Comparison of ENCODE assay signal across 16 cellular contexts in genomic region chr9:495739-496138, GRCh38. TPM values are rescaled to one million over a fixed set of nuclear protein-coding genes. Genes with fewer than 3 reads are reported as not detected.
DNase-seq lines count a peak whose midpoint lies in the region; ATAC-seq and TF ChIP-seq lines count a peak whose summit lies in the region.
"Had no signal": no experiment of that assay in that cellular context is flagged by ENCODE, and none has a peak within 500 bp of the region (broad histone marks: within the 10 kb centered on the region; RNA-seq: fewer than 3 reads in every experiment).

No MANE protein-coding gene starts in this region.

- H3K4me1 ChIP-seq in HEK293 (ENCODE audit: control insufficient read depth, insufficient read depth, low read length) (no peaks in the 10 kb centered on the region), mucosa of descending colon (ENCODE audit: low read depth) (no peaks in the 10 kb centered on the region), right cardiac atrium (ENCODE audit: control insufficient read depth, insufficient read depth, low read length) (no peaks in the 10 kb centered on the region)
- H3K4me1 ChIP-seq: BLaER1, HAP-1 had no signal

- DNase-seq in DMS53 (lab: John Stamatoyannopoulos, UW) (peak; percentile 3), DMS53 treated with DMSO at 0.1 percent for 48 hours (lab: John Stamatoyannopoulos, UW; ENCODE audit: unreplicated experiment) (no peak), mucosa of descending colon (no peak), EL (no peak), right cardiac atrium (no peak)
- DNase-seq: 8988T; AML-193; CD4-positive, CD25-positive, alpha-beta regulatory T cell; DMS79 had no signal

- peak; percentile 58 for ATAC-seq in mucosa of descending colon
- ATAC-seq in HG03354 (IDR thresholded peaks at IDR 0.05; ENCODE audit: poor library complexity, severe bottlenecking, unreplicated experiment): no peak
- no peak for ATAC-seq in right cardiac atrium
- ATAC-seq: K562 had no signal

- no peaks in the 10 kb centered on the region for H3K27me3 ChIP-seq in right cardiac atrium (ENCODE audit: control insufficient read depth, insufficient read depth)
- H3K27me3 ChIP-seq: BLaER1 had no signal

- H3K9me3 ChIP-seq in HEK293 (ENCODE audit: control insufficient read depth, insufficient read depth, low read depth, low read length) (no peaks in the 10 kb centered on the region), mucosa of descending colon (no peaks in the 10 kb centered on the region), right cardiac atrium (ENCODE audit: control insufficient read depth, low read length) (no peaks in the 10 kb centered on the region)
- H3K9me3 ChIP-seq: BLaER1, HAP-1 had no signal

- intact Hi-C loops in mucosa of descending colon (cut with DNase I, micrococcal nuclease): no loop called here
- intact Hi-C loops in right cardiac atrium (cut with DNase I): no loop called here

- POLR2A ChIA-PET in HEK293 (lab: Yijun Ruan, JAX): no interaction called here

- H3K36me3 ChIP-seq in HEK293 (ENCODE audit: control insufficient read depth in 2 of 2, insufficient read depth in 1 of 2, low read length in 2 of 2) (no peaks in the 10 kb centered on the region), mucosa of descending colon (ENCODE audit: low read depth) (no peaks in the 10 kb centered on the region)
- H3K36me3 ChIP-seq: BLaER1, HAP-1 had no signal

- WGBS in right cardiac atrium: 76% methylated on average over 1 of the region's 1 CpG

- TF ChIP-seq CTCF in 22Rv1 (IDR thresholded peaks at IDR 0.05) (no peak), HEK293 (tag by site-specific recombination; IDR thresholded peaks at IDR 0.05) (no peak), mucosa of descending colon (IDR thresholded peaks at IDR 0.05) (no peak)

- peak overlapping the region; percentile 77 for H3K27ac ChIP-seq in 22Rv1
- H3K27ac ChIP-seq in HEK293 (ENCODE audit: extremely low read depth, low read depth, low read length): no peak overlapping the region
- no peak overlapping the region for H3K27ac ChIP-seq in right cardiac atrium (ENCODE audit: low read length)
- H3K27ac ChIP-seq: BLaER1, HL-60 had no signal

- CTCF ChIA-PET in HEK293 (lab: Yijun Ruan, JAX): interaction anchor here (0.6 to 1.7 kb wide), 3 partner anchors 8 to 311 kb away, joined by 3 to 5 read pairs (median 5); partner anchors contain the start of gene KANK1

- H3K4me3 ChIP-seq in HEK293 (ENCODE audit: low read depth, low read length): no peak overlapping the region
- no peak overlapping the region for H3K4me3 ChIP-seq in mucosa of descending colon
- no peak overlapping the region for H3K4me3 ChIP-seq in right cardiac atrium (ENCODE audit: low read length)
- H3K4me3 ChIP-seq: BLaER1, HAP-1, K562 had no signal

TF ChIP-seq in HEK293, 187 proteins besides CTCF, POLR2A, EP300 and RAD21:
- TF ChIP-seq ZNF175 (tag by site-specific recombination; IDR thresholded peaks at IDR 0.05) (no peak), TCF7L2 (IDR thresholded peaks at IDR 0.05; ENCODE audit: borderline replicate concordance, low read depth, low read length) (peak; percentile 56; the same call in 1 of the 2 replicates)

RNA-seq across cellular contexts. Expression of gene KANK1, which starts 8.8 kb away (rescaled TPM):
- total RNA-seq in mucosa of descending colon: 10 to 100 TPM; 23.1 to 65.3 (median 26.5) TPM
- total RNA-seq in right cardiac atrium: 100 to 1,000 TPM; 135 to 178 (median 154) TPM
- polyA plus RNA-seq in right cardiac atrium: 83.6 TPM
